In the genomic region with DNA sequence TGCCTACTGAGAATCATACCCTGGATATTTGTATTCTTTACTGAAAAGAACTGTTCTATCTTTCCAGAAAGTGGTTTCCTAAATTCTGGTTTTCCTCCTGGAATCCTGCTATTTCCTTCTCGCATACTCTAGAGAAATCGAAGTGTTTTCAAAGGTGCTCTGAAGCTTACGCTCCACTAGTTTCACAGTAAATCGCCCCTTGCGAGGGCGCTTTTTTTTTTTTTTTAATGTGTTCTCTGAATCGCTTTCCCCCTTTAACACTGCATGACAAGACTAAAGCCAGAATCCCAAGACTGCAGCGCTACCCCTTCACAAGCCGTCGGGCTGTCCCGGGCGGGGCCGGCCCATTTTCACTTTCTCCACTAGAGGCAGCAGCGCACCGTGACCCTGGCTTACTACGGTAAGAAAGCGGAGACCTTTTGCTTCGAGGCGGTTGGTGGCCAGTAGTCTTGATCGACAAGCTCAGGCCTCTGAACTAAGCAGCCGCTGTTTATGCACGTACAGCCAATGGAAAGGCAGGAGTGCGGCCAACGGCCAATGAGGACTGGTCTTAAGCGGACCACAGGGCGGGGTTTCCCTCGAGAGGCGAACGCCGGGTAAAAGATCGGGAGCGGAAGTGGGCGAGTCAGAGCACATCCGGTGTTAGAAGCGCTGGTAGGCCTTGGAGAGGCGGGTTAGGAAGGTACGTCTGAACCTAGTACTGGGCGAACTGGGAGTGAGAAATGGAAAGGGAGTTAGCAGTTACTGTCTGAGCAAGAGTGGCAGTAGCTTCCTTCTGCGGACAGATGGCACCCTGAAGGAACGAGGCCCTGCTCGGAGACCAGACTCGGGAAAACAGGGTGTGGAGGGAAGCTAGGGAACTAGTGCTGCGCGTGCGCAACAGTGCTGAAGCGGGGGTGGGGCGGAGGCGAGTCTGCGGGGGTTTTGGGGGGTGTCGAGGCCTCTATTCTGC, we compare ENCODE assay signal across 1 cellular context.
TF ChIP-seq lines count a peak whose summit lies in the region.

A gene with protein sequence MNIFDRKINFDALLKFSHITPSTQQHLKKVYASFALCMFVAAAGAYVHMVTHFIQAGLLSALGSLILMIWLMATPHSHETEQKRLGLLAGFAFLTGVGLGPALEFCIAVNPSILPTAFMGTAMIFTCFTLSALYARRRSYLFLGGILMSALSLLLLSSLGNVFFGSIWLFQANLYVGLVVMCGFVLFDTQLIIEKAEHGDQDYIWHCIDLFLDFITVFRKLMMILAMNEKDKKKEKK (plus strand): TSS at position 628 of the 952 bp plus-strand sequence. CDS start 10,937 bp downstream, outside the sequence.

TF ChIP-seq in HepG2, 621 proteins besides CTCF, POLR2A, EP300 and RAD21 (continued from another document):
- TF ChIP-seq ZNF280D (CRISPR knock-in tag; IDR thresholded peaks at IDR 0.05) (0 out of 2 replicates have a peak, but pooled peaks have one; percentile 5), SRSF1 (optimal IDR thresholded peaks at IDR 0.05; ENCODE audit: low read depth, low read length) (no peak), DMAP1 (CRISPR knock-in tag; IDR thresholded peaks at IDR 0.05) (peak; percentile 82; the same call in 1 of the 2 replicates), ELF3 (CRISPR knock-in tag; IDR thresholded peaks at IDR 0.05) (peak; percentile 65), ZBTB38 (CRISPR knock-in tag; IDR thresholded peaks at IDR 0.05) (peak; percentile 57; the same call in 1 of the 2 replicates), HMGA1 (CRISPR knock-in tag; conservative IDR thresholded peaks at IDR 0.05) (no peak), RFX3 (CRISPR knock-in tag; IDR thresholded peaks at IDR 0.05) (no peak), HOMEZ (CRISPR knock-in tag; IDR thresholded peaks at IDR 0.05; ENCODE audit: low read depth) (peak; percentile 90), ZC3H4 (CRISPR knock-in tag; IDR thresholded peaks at IDR 0.05; ENCODE audit: borderline replicate concordance) (no peak), THAP7 (CRISPR knock-in tag; IDR thresholded peaks at IDR 0.05) (0 out of 2 replicates have a peak, but pooled peaks have one; percentile 46), TRIM24 (CRISPR knock-in tag; IDR thresholded peaks at IDR 0.05) (no peak), YY1 (IDR thresholded peaks at IDR 0.05; ENCODE audit: insufficient read depth, insufficient replicate concordance, low read depth, low read length) (no peak), ZNF563 (CRISPR knock-in tag; IDR thresholded peaks at IDR 0.05) (peak; percentile 79), SRF (IDR thresholded peaks at IDR 0.05; ENCODE audit: low read depth, low read length) (no peak), HNRNPUL1 (IDR thresholded peaks at IDR 0.05; ENCODE audit: low read depth, low read length) (no peak), SMARCC2 (IDR thresholded peaks at IDR 0.05) (no peak), MAFF (IDR thresholded peaks at IDR 0.05; ENCODE audit: low read depth, low read length) (no peak), RBAK (CRISPR knock-in tag; IDR thresholded peaks at IDR 0.05) (no peak), MIER2 (CRISPR knock-in tag; IDR thresholded peaks at IDR 0.05) (peak; percentile 9; the same call in 1 of the 2 replicates), SNAPC2 (CRISPR knock-in tag; IDR thresholded peaks at IDR 0.05) (0 out of 2 replicates have a peak, but pooled peaks have one; percentile 19), TOPORS (CRISPR knock-in tag; IDR thresholded peaks at IDR 0.05) (peak; percentile 34; the same call in 1 of the 2 replicates), ZFP82 (CRISPR knock-in tag; IDR thresholded peaks at IDR 0.05; ENCODE audit: borderline replicate concordance) (no peak), ZFP41 (CRISPR knock-in tag; IDR thresholded peaks at IDR 0.05; ENCODE audit: borderline replicate concordance) (no peak), KMT2B (CRISPR knock-in tag; IDR thresholded peaks at IDR 0.05) (peak; percentile 77), KLF12 (CRISPR knock-in tag; IDR thresholded peaks at IDR 0.05; ENCODE audit: borderline replicate concordance) (peak; percentile 57; the same call in 1 of the 2 replicates), NAIF1 (CRISPR knock-in tag; IDR thresholded peaks at IDR 0.05; ENCODE audit: borderline replicate concordance) (0 out of 2 replicates have a peak, but pooled peaks have one; percentile 31)
- TF ChIP-seq, protein P1, sequence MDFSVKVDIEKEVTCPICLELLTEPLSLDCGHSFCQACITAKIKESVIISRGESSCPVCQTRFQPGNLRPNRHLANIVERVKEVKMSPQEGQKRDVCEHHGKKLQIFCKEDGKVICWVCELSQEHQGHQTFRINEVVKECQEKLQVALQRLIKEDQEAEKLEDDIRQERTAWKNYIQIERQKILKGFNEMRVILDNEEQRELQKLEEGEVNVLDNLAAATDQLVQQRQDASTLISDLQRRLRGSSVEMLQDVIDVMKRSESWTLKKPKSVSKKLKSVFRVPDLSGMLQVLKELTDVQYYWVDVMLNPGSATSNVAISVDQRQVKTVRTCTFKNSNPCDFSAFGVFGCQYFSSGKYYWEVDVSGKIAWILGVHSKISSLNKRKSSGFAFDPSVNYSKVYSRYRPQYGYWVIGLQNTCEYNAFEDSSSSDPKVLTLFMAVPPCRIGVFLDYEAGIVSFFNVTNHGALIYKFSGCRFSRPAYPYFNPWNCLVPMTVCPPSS (IDR thresholded peaks at IDR 0.05): no peak
- TF ChIP-seq, protein P2, sequence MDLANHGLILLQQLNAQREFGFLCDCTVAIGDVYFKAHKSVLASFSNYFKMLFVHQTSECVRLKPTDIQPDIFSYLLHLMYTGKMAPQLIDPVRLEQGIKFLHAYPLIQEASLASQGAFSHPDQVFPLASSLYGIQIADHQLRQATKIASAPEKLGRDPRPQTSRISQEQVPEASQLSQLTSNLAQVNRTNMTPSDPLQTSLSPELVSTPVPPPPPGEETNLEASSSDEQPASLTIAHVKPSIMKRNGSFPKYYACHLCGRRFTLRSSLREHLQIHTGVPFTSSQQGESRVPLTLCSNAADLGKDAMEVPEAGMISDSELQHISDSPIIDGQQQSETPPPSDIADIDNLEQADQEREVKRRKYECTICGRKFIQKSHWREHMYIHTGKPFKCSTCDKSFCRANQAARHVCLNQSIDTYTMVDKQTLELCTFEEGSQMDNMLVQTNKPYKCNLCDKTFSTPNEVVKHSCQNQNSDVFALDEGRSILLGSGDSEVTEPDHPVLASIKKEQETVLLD (CRISPR knock-in tag; IDR thresholded peaks at IDR 0.05; ENCODE audit: low read depth): no peak
- TF ChIP-seq, protein P3, sequence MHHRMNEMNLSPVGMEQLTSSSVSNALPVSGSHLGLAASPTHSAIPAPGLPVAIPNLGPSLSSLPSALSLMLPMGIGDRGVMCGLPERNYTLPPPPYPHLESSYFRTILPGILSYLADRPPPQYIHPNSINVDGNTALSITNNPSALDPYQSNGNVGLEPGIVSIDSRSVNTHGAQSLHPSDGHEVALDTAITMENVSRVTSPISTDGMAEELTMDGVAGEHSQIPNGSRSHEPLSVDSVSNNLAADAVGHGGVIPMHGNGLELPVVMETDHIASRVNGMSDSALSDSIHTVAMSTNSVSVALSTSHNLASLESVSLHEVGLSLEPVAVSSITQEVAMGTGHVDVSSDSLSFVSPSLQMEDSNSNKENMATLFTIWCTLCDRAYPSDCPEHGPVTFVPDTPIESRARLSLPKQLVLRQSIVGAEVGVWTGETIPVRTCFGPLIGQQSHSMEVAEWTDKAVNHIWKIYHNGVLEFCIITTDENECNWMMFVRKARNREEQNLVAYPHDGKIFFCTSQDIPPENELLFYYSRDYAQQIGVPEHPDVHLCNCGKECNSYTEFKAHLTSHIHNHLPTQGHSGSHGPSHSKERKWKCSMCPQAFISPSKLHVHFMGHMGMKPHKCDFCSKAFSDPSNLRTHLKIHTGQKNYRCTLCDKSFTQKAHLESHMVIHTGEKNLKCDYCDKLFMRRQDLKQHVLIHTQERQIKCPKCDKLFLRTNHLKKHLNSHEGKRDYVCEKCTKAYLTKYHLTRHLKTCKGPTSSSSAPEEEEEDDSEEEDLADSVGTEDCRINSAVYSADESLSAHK (CRISPR knock-in tag; IDR thresholded peaks at IDR 0.05; ENCODE audit: borderline replicate concordance): no peak
- TF ChIP-seq, protein P4, sequence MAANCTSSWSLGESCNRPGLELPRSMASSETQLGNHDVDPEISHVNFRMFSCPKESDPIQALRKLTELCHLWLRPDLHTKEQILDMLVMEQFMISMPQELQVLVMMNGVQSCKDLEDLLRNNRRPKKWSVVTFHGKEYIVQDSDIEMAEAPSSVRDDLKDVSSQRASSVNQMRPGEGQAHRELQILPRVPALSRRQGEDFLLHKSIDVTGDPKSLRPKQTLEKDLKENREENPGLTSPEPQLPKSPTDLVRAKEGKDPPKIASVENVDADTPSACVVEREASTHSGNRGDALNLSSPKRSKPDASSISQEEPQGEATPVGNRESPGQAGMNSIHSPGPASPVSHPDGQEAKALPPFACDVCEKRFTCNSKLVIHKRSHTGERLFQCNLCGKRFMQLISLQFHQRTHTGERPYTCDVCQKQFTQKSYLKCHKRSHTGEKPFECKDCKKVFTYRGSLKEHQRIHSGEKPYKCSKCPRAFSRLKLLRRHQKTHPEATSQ (CRISPR knock-in tag; IDR thresholded peaks at IDR 0.05; ENCODE audit: borderline replicate concordance): no peak; the same call in 1 of the 2 replicates
- TF ChIP-seq, protein P5, sequence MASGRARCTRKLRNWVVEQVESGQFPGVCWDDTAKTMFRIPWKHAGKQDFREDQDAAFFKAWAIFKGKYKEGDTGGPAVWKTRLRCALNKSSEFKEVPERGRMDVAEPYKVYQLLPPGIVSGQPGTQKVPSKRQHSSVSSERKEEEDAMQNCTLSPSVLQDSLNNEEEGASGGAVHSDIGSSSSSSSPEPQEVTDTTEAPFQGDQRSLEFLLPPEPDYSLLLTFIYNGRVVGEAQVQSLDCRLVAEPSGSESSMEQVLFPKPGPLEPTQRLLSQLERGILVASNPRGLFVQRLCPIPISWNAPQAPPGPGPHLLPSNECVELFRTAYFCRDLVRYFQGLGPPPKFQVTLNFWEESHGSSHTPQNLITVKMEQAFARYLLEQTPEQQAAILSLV (CRISPR knock-in tag; IDR thresholded peaks at IDR 0.05; ENCODE audit: borderline replicate concordance): 0 out of 2 replicates have a peak, but pooled peaks have one; percentile 41
- TF ChIP-seq, protein P6, sequence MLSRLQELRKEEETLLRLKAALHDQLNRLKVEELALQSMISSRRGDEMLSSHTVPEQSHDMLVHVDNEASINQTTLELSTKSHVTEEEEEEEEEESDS (CRISPR knock-in tag; IDR thresholded peaks at IDR 0.05; ENCODE audit: borderline replicate concordance): no peak
- TF ChIP-seq, protein P7, sequence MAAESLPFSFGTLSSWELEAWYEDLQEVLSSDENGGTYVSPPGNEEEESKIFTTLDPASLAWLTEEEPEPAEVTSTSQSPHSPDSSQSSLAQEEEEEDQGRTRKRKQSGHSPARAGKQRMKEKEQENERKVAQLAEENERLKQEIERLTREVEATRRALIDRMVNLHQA (CRISPR knock-in tag; IDR thresholded peaks at IDR 0.05): no peak
- TF ChIP-seq, protein P8, sequence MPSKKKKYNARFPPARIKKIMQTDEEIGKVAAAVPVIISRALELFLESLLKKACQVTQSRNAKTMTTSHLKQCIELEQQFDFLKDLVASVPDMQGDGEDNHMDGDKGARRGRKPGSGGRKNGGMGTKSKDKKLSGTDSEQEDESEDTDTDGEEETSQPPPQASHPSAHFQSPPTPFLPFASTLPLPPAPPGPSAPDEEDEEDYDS (CRISPR knock-in tag; IDR thresholded peaks at IDR 0.05): peak; percentile 99
- TF ChIP-seq, protein P9, sequence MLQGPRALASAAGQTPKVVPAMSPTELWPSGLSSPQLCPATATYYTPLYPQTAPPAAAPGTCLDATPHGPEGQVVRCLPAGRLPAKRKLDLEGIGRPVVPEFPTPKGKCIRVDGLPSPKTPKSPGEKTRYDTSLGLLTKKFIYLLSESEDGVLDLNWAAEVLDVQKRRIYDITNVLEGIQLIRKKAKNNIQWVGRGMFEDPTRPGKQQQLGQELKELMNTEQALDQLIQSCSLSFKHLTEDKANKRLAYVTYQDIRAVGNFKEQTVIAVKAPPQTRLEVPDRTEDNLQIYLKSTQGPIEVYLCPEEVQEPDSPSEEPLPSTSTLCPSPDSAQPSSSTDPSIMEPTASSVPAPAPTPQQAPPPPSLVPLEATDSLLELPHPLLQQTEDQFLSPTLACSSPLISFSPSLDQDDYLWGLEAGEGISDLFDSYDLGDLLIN (CRISPR knock-in tag; IDR thresholded peaks at IDR 0.05; ENCODE audit: borderline replicate concordance): no peak
